In the genomic region with DNA sequence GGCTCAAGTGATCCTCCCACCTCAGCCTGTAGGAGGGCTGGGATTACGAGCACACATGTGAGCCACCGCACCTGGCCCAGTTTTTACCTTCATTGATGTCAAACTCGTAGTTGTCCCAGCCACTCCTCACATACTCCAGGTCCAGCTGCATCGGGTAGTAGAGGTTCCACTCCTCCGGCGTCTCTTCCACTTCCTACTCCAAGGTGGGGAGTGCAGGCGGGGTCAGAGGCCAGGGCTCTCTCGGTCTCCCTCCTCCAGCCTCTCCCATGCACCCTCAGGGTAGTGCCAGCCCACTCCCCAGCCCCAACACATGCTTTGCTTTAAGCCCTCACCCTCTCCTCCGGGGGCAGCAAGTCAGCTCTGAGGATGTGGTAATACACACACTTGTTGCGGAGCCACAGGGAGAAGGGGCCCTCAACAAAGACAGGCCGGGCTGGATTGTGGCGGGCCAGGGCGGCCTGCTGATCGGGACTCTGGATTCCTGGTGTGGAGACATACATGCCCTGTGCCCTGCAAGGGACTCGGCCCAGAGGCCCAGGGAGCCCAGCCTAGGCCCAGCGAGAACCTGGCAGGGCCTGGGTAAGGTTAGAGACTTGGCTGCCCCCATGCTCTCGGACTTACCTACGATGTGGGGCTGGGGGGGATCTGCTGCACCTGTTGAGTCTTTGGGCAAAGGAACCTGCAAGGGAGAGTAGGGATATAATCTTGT, we compare ENCODE assay signal across 1 cellular context.
TF ChIP-seq lines count a peak whose summit lies in the region.

No MANE protein-coding gene starts in this region.

TF ChIP-seq in GM23338, 12 proteins besides CTCF, POLR2A, EP300 and RAD21:
- TF ChIP-seq, protein P1, sequence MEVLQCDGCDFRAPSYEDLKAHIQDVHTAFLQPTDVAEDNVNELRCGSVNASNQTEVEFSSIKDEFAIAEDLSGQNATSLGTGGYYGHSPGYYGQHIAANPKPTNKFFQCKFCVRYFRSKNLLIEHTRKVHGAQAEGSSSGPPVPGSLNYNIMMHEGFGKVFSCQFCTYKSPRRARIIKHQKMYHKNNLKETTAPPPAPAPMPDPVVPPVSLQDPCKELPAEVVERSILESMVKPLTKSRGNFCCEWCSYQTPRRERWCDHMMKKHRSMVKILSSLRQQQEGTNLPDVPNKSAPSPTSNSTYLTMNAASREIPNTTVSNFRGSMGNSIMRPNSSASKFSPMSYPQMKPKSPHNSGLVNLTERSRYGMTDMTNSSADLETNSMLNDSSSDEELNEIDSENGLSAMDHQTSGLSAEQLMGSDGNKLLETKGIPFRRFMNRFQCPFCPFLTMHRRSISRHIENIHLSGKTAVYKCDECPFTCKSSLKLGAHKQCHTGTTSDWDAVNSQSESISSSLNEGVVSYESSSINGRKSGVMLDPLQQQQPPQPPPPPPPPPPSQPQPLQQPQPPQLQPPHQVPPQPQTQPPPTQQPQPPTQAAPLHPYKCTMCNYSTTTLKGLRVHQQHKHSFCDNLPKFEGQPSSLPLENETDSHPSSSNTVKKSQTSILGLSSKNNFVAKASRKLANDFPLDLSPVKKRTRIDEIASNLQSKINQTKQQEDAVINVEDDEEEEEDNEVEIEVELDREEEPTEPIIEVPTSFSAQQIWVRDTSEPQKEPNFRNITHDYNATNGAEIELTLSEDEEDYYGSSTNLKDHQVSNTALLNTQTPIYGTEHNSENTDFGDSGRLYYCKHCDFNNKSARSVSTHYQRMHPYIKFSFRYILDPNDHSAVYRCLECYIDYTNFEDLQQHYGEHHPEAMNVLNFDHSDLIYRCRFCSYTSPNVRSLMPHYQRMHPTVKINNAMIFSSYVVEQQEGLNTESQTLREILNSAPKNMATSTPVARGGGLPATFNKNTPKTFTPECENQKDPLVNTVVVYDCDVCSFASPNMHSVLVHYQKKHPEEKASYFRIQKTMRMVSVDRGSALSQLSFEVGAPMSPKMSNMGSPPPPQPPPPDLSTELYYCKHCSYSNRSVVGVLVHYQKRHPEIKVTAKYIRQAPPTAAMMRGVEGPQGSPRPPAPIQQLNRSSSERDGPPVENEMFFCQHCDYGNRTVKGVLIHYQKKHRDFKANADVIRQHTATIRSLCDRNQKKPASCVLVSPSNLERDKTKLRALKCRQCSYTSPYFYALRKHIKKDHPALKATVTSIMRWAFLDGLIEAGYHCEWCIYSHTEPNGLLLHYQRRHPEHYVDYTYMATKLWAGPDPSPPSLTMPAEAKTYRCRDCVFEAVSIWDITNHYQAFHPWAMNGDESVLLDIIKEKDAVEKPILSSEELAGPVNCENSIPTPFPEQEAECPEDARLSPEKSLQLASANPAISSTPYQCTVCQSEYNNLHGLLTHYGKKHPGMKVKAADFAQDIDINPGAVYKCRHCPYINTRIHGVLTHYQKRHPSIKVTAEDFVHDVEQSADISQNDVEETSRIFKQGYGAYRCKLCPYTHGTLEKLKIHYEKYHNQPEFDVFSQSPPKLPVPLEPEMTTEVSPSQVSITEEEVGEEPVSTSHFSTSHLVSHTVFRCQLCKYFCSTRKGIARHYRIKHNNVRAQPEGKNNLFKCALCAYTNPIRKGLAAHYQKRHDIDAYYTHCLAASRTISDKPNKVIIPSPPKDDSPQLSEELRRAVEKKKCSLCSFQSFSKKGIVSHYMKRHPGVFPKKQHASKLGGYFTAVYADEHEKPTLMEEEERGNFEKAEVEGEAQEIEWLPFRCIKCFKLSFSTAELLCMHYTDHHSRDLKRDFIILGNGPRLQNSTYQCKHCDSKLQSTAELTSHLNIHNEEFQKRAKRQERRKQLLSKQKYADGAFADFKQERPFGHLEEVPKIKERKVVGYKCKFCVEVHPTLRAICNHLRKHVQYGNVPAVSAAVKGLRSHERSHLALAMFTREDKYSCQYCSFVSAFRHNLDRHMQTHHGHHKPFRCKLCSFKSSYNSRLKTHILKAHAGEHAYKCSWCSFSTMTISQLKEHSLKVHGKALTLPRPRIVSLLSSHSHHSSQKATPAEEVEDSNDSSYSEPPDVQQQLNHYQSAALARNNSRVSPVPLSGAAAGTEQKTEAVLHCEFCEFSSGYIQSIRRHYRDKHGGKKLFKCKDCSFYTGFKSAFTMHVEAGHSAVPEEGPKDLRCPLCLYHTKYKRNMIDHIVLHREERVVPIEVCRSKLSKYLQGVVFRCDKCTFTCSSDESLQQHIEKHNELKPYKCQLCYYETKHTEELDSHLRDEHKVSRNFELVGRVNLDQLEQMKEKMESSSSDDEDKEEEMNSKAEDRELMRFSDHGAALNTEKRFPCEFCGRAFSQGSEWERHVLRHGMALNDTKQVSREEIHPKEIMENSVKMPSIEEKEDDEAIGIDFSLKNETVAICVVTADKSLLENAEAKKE (CRISPR knock-in tag; IDR thresholded peaks at IDR 0.05), result no peak
- TF ChIP-seq CREB1 (CRISPR knock-in tag; IDR thresholded peaks at IDR 0.05; ENCODE audit: low read depth) (no peak), EZH2 (IDR thresholded peaks at IDR 0.05; ENCODE audit: low read depth, unreplicated experiment) (no peak), ZNF114 (CRISPR knock-in tag; IDR thresholded peaks at IDR 0.05) (no peak), JUNB (IDR thresholded peaks at IDR 0.05; ENCODE audit: unreplicated experiment) (no peak)
